In the genomic region with DNA sequence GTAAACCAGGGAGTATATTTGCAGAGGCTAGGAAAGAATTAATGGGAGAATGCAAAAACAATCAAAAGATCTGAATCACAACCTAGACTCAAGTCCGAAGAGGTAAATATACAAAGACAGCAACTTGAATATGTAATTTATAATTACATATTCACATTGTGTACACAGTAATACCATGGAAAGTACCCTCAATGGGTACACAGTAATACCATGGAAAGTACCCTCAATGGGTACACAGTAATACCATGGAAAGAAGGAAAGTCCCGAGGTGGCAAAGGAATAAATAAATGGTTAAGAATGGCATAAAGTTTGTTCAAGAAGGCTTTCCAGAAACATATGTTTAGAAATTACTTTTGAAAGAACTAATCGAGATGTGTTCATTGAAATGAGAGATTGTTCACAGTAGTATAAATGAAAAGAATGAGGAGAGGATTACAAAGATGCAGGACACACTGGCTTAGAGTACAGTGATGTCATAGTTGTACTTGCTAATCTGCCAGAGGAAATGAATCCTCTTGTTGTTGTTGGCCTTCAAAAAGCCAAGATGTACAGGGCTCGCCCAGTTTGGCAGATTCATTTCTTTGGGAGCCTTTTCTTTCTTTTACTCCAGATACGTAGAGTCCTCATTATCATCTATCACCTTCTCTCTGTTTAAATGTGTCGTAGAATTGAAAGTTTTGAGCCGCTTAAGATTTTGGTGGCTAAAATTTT, we compare ENCODE assay signal across 10 cellular contexts.
DNase-seq lines count a peak whose midpoint lies in the region; ATAC-seq, FAIRE-seq and TF ChIP-seq lines count a peak whose summit lies in the region.
"Had no signal": no experiment of that assay in that cellular context is flagged by ENCODE, and none has a peak within 500 bp of the region (broad histone marks: within the 10 kb centered on the region; RNA-seq: fewer than 3 reads in every experiment).

No MANE protein-coding gene starts in this region.

- H3K9me2 ChIP-seq in PC-3 (replicated peaks; ENCODE audit: low read length): no peaks in the 10 kb centered on the region

- H2AFZ ChIP-seq in PC-3 (ENCODE audit: low read length): no peak overlapping the region

- DNase-seq in A549 (ENCODE audit: low read depth in 1 of 2, low spot score in 1 of 2) (no peak), NCI-H460 (ENCODE audit: extremely low read depth, low read depth) (peak; percentile 1), esophagus muscularis mucosa (ENCODE audit: extremely low spot score) (no peak), medulla oblongata (ENCODE audit: extremely low spot score) (peak; percentile 68), colonic mucosa (no peak), COLO668 (lab: John Stamatoyannopoulos, UW; ENCODE audit: unreplicated experiment) (no peak), PC-3 (no peak)
- no peak for DNase-seq in activated CD4-positive, alpha-beta memory T cell treated with anti-CD3 and anti-CD28 coated beads, Interleukin-2, amount 10 ng/mL, durations not matched to agents 7 days and 5 days
- DNase-seq: naive thymus-derived CD4-positive, alpha-beta T cell had no signal

- no peak for TF ChIP-seq CTCF in A549 (IDR thresholded peaks at IDR 0.05)
- TF ChIP-seq CTCF in esophagus muscularis mucosa (IDR thresholded peaks at IDR 0.05): no peak
- no peak for TF ChIP-seq CTCF in colonic mucosa (IDR thresholded peaks at IDR 0.05)
- no peak for TF ChIP-seq CTCF in PC-3 (conservative IDR thresholded peaks at IDR 0.05; ENCODE audit: low read depth, low read length)

- H4K20me1 ChIP-seq in PC-3 (ENCODE audit: low read length): no peaks in the 10 kb centered on the region
- H4K20me1 ChIP-seq: BLaER1 treated with 17β-estradiol and CSF1 and Interleukin-3, amounts not matched to agents 10 nM and 100 nM had no signal

- TF ChIP-seq POLR2A in A549 (IDR thresholded peaks at IDR 0.05; ENCODE audit: low read length) (no peak), esophagus muscularis mucosa (IDR thresholded peaks at IDR 0.05; ENCODE audit: low read depth) (no peak)

- H3K36me3 Mint-ChIP-seq in activated CD4-positive, alpha-beta memory T cell treated with anti-CD3 and anti-CD28 coated beads, Interleukin-2, amount 10 ng/mL, durations not matched to agents 7 days and 5 days (ENCODE audit: low read depth): no peaks in the 10 kb centered on the region

- H3K4me2 ChIP-seq in A549: peak overlapping the region; percentile 3; the same call in 1 of the 3 replicates
- no peak overlapping the region for H3K4me2 ChIP-seq in PC-3 (ENCODE audit: low read length)

- BruUV-seq in PC-3 (replicated peaks; lab: Mats Ljungman, UMichigan): no TSS peak

- TF ChIP-seq EP300 in A549 (IDR thresholded peaks at IDR 0.05): no peak
- no peak for TF ChIP-seq EP300 in esophagus muscularis mucosa (IDR thresholded peaks at IDR 0.05)

- POLR2A ChIA-PET in A549 (lab: Yijun Ruan, JAX) (no interaction called here), PC-3 (lab: Charles Lee; ENCODE audit: unreplicated experiment) (interaction anchor here (0.6 kb wide), 1 partner anchor 124 kb away, joined by 7 read pairs; no protein-coding TSS in a partner anchor)
- POLR2A ChIA-PET in activated CD4-positive, alpha-beta memory T cell treated with anti-CD3 and anti-CD28 coated beads, Interleukin-2, amount 10 ng/mL, durations not matched to agents 7 days and 5 days (lab: Charles Lee): interaction anchor here (0.7 kb wide), 1 partner anchor 22 kb away, joined by 3 read pairs; no protein-coding TSS in a partner anchor

- no peak overlapping the region for H3K4me3 Mint-ChIP-seq in activated CD4-positive, alpha-beta memory T cell treated with anti-CD3 and anti-CD28 coated beads, Interleukin-2, amount 10 ng/mL, durations not matched to agents 7 days and 5 days

- H3K36me3 ChIP-seq in esophagus muscularis mucosa (no peaks in the 10 kb centered on the region), colonic mucosa (no peaks in the 10 kb centered on the region), PC-3 (ENCODE audit: low read depth, low read length) (no peaks in the 10 kb centered on the region)
- H3K36me3 ChIP-seq: BLaER1 treated with 17β-estradiol and CSF1 and Interleukin-3, amounts not matched to agents 10 nM and 100 nM had no signal

- H3K27ac ChIP-seq in A549 (no peak overlapping the region; a peak in 1 of 6 replicates), esophagus muscularis mucosa (replicated peaks in 1 of 4) (peak overlapping the region in 3 of 4 donors; percentile 15 to 53 (median 40)), colonic mucosa (no peak overlapping the region), PC-3 (ENCODE audit: low read length) (no peak overlapping the region)

- CTCF ChIA-PET in A549 (lab: Yijun Ruan, JAX) (interaction anchor here (1.0 kb wide), 1 partner anchor 19 kb away, joined by 4 read pairs; no protein-coding TSS in a partner anchor), PC-3 (lab: Charles Lee) (interaction anchor here (0.6 kb wide), 1 partner anchor 8 kb away, joined by 3 read pairs; no protein-coding TSS in a partner anchor)
- CTCF ChIA-PET in activated CD4-positive, alpha-beta memory T cell treated with anti-CD3 and anti-CD28 coated beads, Interleukin-2, amount 10 ng/mL, durations not matched to agents 7 days and 5 days (lab: Charles Lee): no interaction called here

- H3K4me3 ChIP-seq in A549 (no peak overlapping the region), esophagus muscularis mucosa (no peak overlapping the region), colonic mucosa (no peak overlapping the region), PC-3 (ENCODE audit: low read length) (no peak overlapping the region)

- 48% methylated on average over 7 of the region's 7 CpGs for WGBS in A549 (ENCODE audit: missing lambda C conversion rate)
- WGBS in esophagus muscularis mucosa: 74% methylated on average over 7 of the region's 7 CpGs

- no peak for FAIRE-seq in A549 (lab: Jason Lieb, UNC)

- no peaks in the 10 kb centered on the region for H3K79me2 ChIP-seq in PC-3 (ENCODE audit: low read length)

- ATAC-seq in A549 (no peak), PC-3 (no peak)
- ATAC-seq: naive thymus-derived CD4-positive, alpha-beta T cell had no signal

- no peak overlapping the region for H3K27ac Mint-ChIP-seq in activated CD4-positive, alpha-beta memory T cell treated with anti-CD3 and anti-CD28 coated beads, Interleukin-2, amount 10 ng/mL, durations not matched to agents 7 days and 5 days

- intact Hi-C loops in esophagus muscularis mucosa (cut with DNase I) (no loop called here), colonic mucosa (cut with DNase I) (no loop called here), PC-3 (cut with micrococcal nuclease) (no loop called here)

- TF ChIP-seq RAD21 in A549 (conservative IDR thresholded peaks at IDR 0.05 in 1 of 2, IDR thresholded peaks at IDR 0.05 in 1 of 2): no peak

- no peaks in the 10 kb centered on the region for H3K9me3 Mint-ChIP-seq in activated CD4-positive, alpha-beta memory T cell treated with anti-CD3 and anti-CD28 coated beads, Interleukin-2, amount 10 ng/mL, durations not matched to agents 7 days and 5 days
- H3K9me3 Mint-ChIP-seq: naive thymus-derived CD4-positive, alpha-beta T cell had no signal

- H3K9me3 ChIP-seq in A549: no peaks in the 10 kb centered on the region
- no peaks in the 10 kb centered on the region for H3K9me3 ChIP-seq in esophagus muscularis mucosa
- no peaks in the 10 kb centered on the region for H3K9me3 ChIP-seq in colonic mucosa
- no peaks in the 10 kb centered on the region for H3K9me3 ChIP-seq in PC-3 (ENCODE audit: low read length)
- H3K9me3 ChIP-seq: BLaER1 treated with 17β-estradiol and CSF1 and Interleukin-3, amounts not matched to agents 10 nM and 100 nM had no signal

- H3K9ac ChIP-seq in colonic mucosa (ENCODE audit: low read depth in 2 of 2, low read length in 2 of 2): no peak overlapping the region
- H3K9ac ChIP-seq in PC-3 (ENCODE audit: low read length): no peak overlapping the region
- H3K9ac ChIP-seq: BLaER1 treated with 17β-estradiol and CSF1 and Interleukin-3, amounts not matched to agents 10 nM and 100 nM had no signal

- H3F3A ChIP-seq in PC-3 (ENCODE audit: low read length, unreplicated experiment): peaks cover 3% of the 10 kb centered on the region

- peaks cover 15% of the 10 kb centered on the region; the same call in 2 of the 3 replicates for H3K4me1 ChIP-seq in A549
- peaks cover 6 to 10% (median 9%) of the 10 kb centered on the region in 4 donors for H3K4me1 ChIP-seq in esophagus muscularis mucosa
- H3K4me1 ChIP-seq in colonic mucosa: no peaks in the 10 kb centered on the region
- peaks cover 9% of the 10 kb centered on the region for H3K4me1 ChIP-seq in PC-3 (ENCODE audit: insufficient read depth, low read length)

- H3K27me3 ChIP-seq in esophagus muscularis mucosa (no peaks in the 10 kb centered on the region), colonic mucosa (no peaks in the 10 kb centered on the region), PC-3 (ENCODE audit: low read length) (no peaks in the 10 kb centered on the region)
- H3K27me3 ChIP-seq: BLaER1 treated with 17β-estradiol and CSF1 and Interleukin-3, amounts not matched to agents 10 nM and 100 nM had no signal

- H3K4me1 Mint-ChIP-seq in activated CD4-positive, alpha-beta memory T cell treated with anti-CD3 and anti-CD28 coated beads, Interleukin-2, amount 10 ng/mL, durations not matched to agents 7 days and 5 days: peaks cover 10% of the 10 kb centered on the region

- H3K27me3 Mint-ChIP-seq in activated CD4-positive, alpha-beta memory T cell treated with anti-CD3 and anti-CD28 coated beads, Interleukin-2, amount 10 ng/mL, durations not matched to agents 7 days and 5 days: peaks cover 10% of the 10 kb centered on the region

TF ChIP-seq in A549, 52 proteins besides CTCF, POLR2A, EP300 and RAD21 (continues in another document):
- TF ChIP-seq JUNB (IDR thresholded peaks at IDR 0.05) (no peak), PHF8 (IDR thresholded peaks at IDR 0.05; ENCODE audit: borderline replicate concordance, low read depth) (no peak), MAZ (IDR thresholded peaks at IDR 0.05; ENCODE audit: borderline replicate concordance, low read depth, low read length) (no peak), MYC (IDR thresholded peaks at IDR 0.05; ENCODE audit: borderline replicate concordance, low read length) (no peak), NPAS2 (CRISPR knock-in tag; IDR thresholded peaks at IDR 0.05; ENCODE audit: borderline replicate concordance) (no peak), NR3C1 (IDR thresholded peaks at IDR 0.05) (no peak), JUN (IDR thresholded peaks at IDR 0.05) (no peak)
- TF ChIP-seq, protein P1, sequence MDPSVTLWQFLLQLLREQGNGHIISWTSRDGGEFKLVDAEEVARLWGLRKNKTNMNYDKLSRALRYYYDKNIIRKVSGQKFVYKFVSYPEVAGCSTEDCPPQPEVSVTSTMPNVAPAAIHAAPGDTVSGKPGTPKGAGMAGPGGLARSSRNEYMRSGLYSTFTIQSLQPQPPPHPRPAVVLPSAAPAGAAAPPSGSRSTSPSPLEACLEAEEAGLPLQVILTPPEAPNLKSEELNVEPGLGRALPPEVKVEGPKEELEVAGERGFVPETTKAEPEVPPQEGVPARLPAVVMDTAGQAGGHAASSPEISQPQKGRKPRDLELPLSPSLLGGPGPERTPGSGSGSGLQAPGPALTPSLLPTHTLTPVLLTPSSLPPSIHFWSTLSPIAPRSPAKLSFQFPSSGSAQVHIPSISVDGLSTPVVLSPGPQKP (IDR thresholded peaks at IDR 0.05; ENCODE audit: low read depth, low read length): no peak
- TF ChIP-seq, protein P2, sequence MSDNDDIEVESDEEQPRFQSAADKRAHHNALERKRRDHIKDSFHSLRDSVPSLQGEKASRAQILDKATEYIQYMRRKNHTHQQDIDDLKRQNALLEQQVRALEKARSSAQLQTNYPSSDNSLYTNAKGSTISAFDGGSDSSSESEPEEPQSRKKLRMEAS (IDR thresholded peaks at IDR 0.05): no peak

Comparison
In these comparisons a context has a peak if more than half of its experiments do, and no peak if none do; other contexts are left out.
1. DNase-seq: peak in NCI-H460 (single experiment) and medulla oblongata (single experiment); none in A549 (0 of 2), esophagus muscularis mucosa (single experiment), activated CD4-positive, alpha-beta memory T cell treated with anti-CD3 and anti-CD28 coated beads, Interleukin-2, amount 10 ng/mL, durations not matched to agents 7 days and 5 days (single experiment), colonic mucosa (single experiment), COLO668 (single experiment) and PC-3 (single experiment).
2. H3K27ac ChIP-seq: peak in esophagus muscularis mucosa (3 of 4); none in A549 (0 of 2), colonic mucosa (single experiment) and PC-3 (single experiment).